ENCODE assay signal across 5 cellular contexts in genomic region chr19:49490287-49491029, GRCh38. TPM values are rescaled to one million over a fixed set of nuclear protein-coding genes. Genes with fewer than 3 reads are reported as not detected.
DNase-seq lines count a peak whose midpoint lies in the region; ATAC-seq and TF ChIP-seq lines count a peak whose summit lies in the region.
"Had no signal": no experiment of that assay in that cellular context is flagged by ENCODE, and none has a peak within 500 bp of the region (broad histone marks: within the 10 kb centered on the region; RNA-seq: fewer than 3 reads in every experiment).

No MANE protein-coding gene starts in this region.

- no peaks in the 10 kb centered on the region for H3K27me3 ChIP-seq in smooth muscle cell (ENCODE audit: low read depth)

- peak overlapping the region; percentile 65 for H3K27ac Mint-ChIP-seq in T-helper 1 cell treated with Interleukin-12 subunit alpha and Interleukin-12 subunit beta and Interleukin-4 antibody, amounts not matched to agents 30 μg/mL and 1 μg/mL, for 36 hours

- peaks cover 13% of the 10 kb centered on the region for H3K4me1 ChIP-seq in smooth muscle cell (ENCODE audit: low read depth)

- H3K4me2 ChIP-seq in smooth muscle cell, result peak overlapping the region; percentile 94

- TF ChIP-seq CTCF in smooth muscle cell (IDR thresholded peaks at IDR 0.05; ENCODE audit: borderline replicate concordance, insufficient read depth, poor library complexity, severe bottlenecking), result no peak

- no peak overlapping the region for H2AFZ ChIP-seq in smooth muscle cell (ENCODE audit: low read depth)

- no peak for ATAC-seq in HG03469 (IDR thresholded peaks at IDR 0.05; ENCODE audit: unreplicated experiment)

- H3F3A ChIP-seq in smooth muscle cell (ENCODE audit: low read depth), result peaks cover 50% of the 10 kb centered on the region

- H3K36me3 Mint-ChIP-seq in T-helper 1 cell treated with Interleukin-12 subunit alpha and Interleukin-12 subunit beta and Interleukin-4 antibody, amounts not matched to agents 30 μg/mL and 1 μg/mL, for 36 hours (ENCODE audit: low read depth), result peaks cover 71% of the 10 kb centered on the region

- H3K9me3 ChIP-seq in smooth muscle cell (replicated peaks; ENCODE audit: low read depth), result no peaks in the 10 kb centered on the region

- H3K36me3 ChIP-seq in smooth muscle cell (ENCODE audit: low read depth), result no peaks in the 10 kb centered on the region

- H3K4me3 ChIP-seq in smooth muscle cell, result no peak overlapping the region

- peaks cover 53% of the 10 kb centered on the region for H4K20me1 ChIP-seq in smooth muscle cell (ENCODE audit: low read depth)

- peak overlapping the region; percentile 95 for H3K4me3 Mint-ChIP-seq in T-helper 1 cell treated with Interleukin-12 subunit alpha and Interleukin-12 subunit beta and Interleukin-4 antibody, amounts not matched to agents 30 μg/mL and 1 μg/mL, for 36 hours

- H3K9me3 Mint-ChIP-seq in T-helper 1 cell treated with Interleukin-12 subunit alpha and Interleukin-12 subunit beta and Interleukin-4 antibody, amounts not matched to agents 30 μg/mL and 1 μg/mL, for 36 hours, result no peaks in the 10 kb centered on the region

- H3K79me2 ChIP-seq in smooth muscle cell (ENCODE audit: low read depth), result peaks cover 37% of the 10 kb centered on the region

- peaks cover 43% of the 10 kb centered on the region for H3K4me1 Mint-ChIP-seq in T-helper 1 cell treated with Interleukin-12 subunit alpha and Interleukin-12 subunit beta and Interleukin-4 antibody, amounts not matched to agents 30 μg/mL and 1 μg/mL, for 36 hours (ENCODE audit: low read depth)

- H3K27ac ChIP-seq in smooth muscle cell (ENCODE audit: low read depth), result peak overlapping the region; percentile 88

- H3K9ac ChIP-seq in smooth muscle cell (ENCODE audit: low read depth), result no peak overlapping the region

- WGBS in smooth muscle cell (ENCODE audit: low lambda C conversion rate), result 97% methylated on average over 27 of the region's 27 CpGs

- H3K27me3 Mint-ChIP-seq in T-helper 1 cell treated with Interleukin-12 subunit alpha and Interleukin-12 subunit beta and Interleukin-4 antibody, amounts not matched to agents 30 μg/mL and 1 μg/mL, for 36 hours (ENCODE audit: low read depth), result peaks cover 4% of the 10 kb centered on the region

- DNase-seq in T-helper 1 cell (no peak), smooth muscle cell (lab: John Stamatoyannopoulos, UW; ENCODE audit: unreplicated experiment) (no peak)
- DNase-seq: ACHN had no signal

RNA-seq across cellular contexts. Expression of gene RPL13A, which starts 3.0 kb away (rescaled TPM):
- total RNA-seq in smooth muscle cell, result 1,134 and 1,154 TPM in 2 replicates
- polyA plus RNA-seq in smooth muscle cell, result 732 and 818 TPM in 2 replicates

RNA-seq across cellular contexts. Expression of gene RPS11, which starts 5.8 kb away (rescaled TPM):
- 3,115 and 3,456 TPM in 2 replicates for total RNA-seq in smooth muscle cell
- 729 and 804 TPM in 2 replicates for polyA plus RNA-seq in smooth muscle cell

RNA-seq across cellular contexts. Expression of gene FLT3LG, which starts 16.4 kb away (rescaled TPM):
- total RNA-seq in smooth muscle cell, result 0.27 and 0.45 TPM in 2 replicates
- 0.85 and 2.0 TPM in 2 replicates for polyA plus RNA-seq in smooth muscle cell

RNA-seq across cellular contexts. Expression of gene FCGRT, which starts 22.0 kb away (rescaled TPM):
- 58.1 and 66.1 TPM in 2 replicates for total RNA-seq in smooth muscle cell
- 127 and 135 TPM in 2 replicates for polyA plus RNA-seq in smooth muscle cell

RNA-seq across cellular contexts. Expression of gene RCN3, which starts 37.3 kb away (rescaled TPM):
- 248 and 311 TPM in 2 replicates for total RNA-seq in smooth muscle cell
- polyA plus RNA-seq in smooth muscle cell, result 773 and 1,078 TPM in 2 replicates
